ENCODE assay signal across 8 cellular contexts in genomic region chr9:137534256-137535119, GRCh38. TPM values are rescaled to one million over a fixed set of nuclear protein-coding genes. Genes with fewer than 3 reads are reported as not detected.
DNase-seq lines count a peak whose midpoint lies in the region; ATAC-seq and TF ChIP-seq lines count a peak whose summit lies in the region.

No MANE protein-coding gene starts in this region.

- peak; percentile 79 for TF ChIP-seq CTCF in AG04450 (IDR thresholded peaks at IDR 0.05; ENCODE audit: low read depth, low read length)
- TF ChIP-seq CTCF in GM06990 (IDR thresholded peaks at IDR 0.05; ENCODE audit: insufficient read depth, low read length, poor library complexity, severe bottlenecking) = peak; percentile 73
- TF ChIP-seq CTCF in lower leg skin (IDR thresholded peaks at IDR 0.05) = no peak

- CTCF ChIA-PET in AG04450 (lab: Charles Lee) = interaction anchor here (0.6 to 1.5 kb wide), 10 partner anchors 11 to 112 kb away, joined by 3 to 12 read pairs (median 4); partner anchors contain the start of genes DPH7, EXD3, NOXA1 and PNPLA7
- CTCF ChIA-PET in naive thymus-derived CD4-positive, alpha-beta T cell (lab: Charles Lee) = interaction anchor here (0.6 to 1.4 kb wide), 5 partner anchors 10 to 138 kb away, joined by 3 to 12 read pairs (median 3); partner anchors contain the start of genes EXD3 and NOXA1

- 41 to 53% methylated on average over 17 to 19 of the region's 19 CpGs for WGBS in lower leg skin, 2 donors

- H3K36me3 Mint-ChIP-seq in T-helper 17 cell (ENCODE audit: low read depth) = no peaks in the 10 kb centered on the region
- peaks cover 0 to 17% (median 9%) of the 10 kb centered on the region in 5 donors for H3K36me3 Mint-ChIP-seq in naive thymus-derived CD4-positive, alpha-beta T cell

- no peak overlapping the region for H3K27ac ChIP-seq in AG04450 (ENCODE audit: low read depth, low read length)
- H3K27ac ChIP-seq in naive thymus-derived CD4-positive, alpha-beta T cell (ENCODE audit: low read depth, low read length) = no peak overlapping the region

- no peak overlapping the region for H3K4me3 ChIP-seq in AG04450 (ENCODE audit: low read depth, low read length)
- no peak overlapping the region for H3K4me3 ChIP-seq in GM06990 (replicated peaks; ENCODE audit: low read depth, low read length)
- H3K4me3 ChIP-seq in naive thymus-derived CD4-positive, alpha-beta T cell (ENCODE audit: low read length) = no peak overlapping the region
- H3K4me3 ChIP-seq in lower leg skin (ENCODE audit: low read depth, poor library complexity, severe bottlenecking) = no peak overlapping the region

- peak overlapping the region; percentile 86 for H3K27ac Mint-ChIP-seq in T-helper 17 cell
- H3K27ac Mint-ChIP-seq in naive thymus-derived CD4-positive, alpha-beta T cell = peak overlapping the region in 6 of 9 donors; percentile 21 to 86 (median 46)

- no peaks in the 10 kb centered on the region for H3K36me3 ChIP-seq in GM06990 (ENCODE audit: control insufficient read depth, insufficient read depth, low read length)
- H3K36me3 ChIP-seq in naive thymus-derived CD4-positive, alpha-beta T cell (ENCODE audit: control insufficient read depth in 2 of 3, insufficient read depth in 3 of 3, low read length in 3 of 3) = no peaks in the 10 kb centered on the region

- H3K4me1 ChIP-seq in naive thymus-derived CD4-positive, alpha-beta T cell (ENCODE audit: control insufficient read depth in 2 of 2, insufficient read depth in 2 of 2, low read length in 2 of 2) = peaks cover 11 to 28% of the 10 kb centered on the region in 2 donors

- peaks cover 16% of the 10 kb centered on the region for H3K4me1 Mint-ChIP-seq in T-helper 17 cell
- H3K4me1 Mint-ChIP-seq in naive thymus-derived CD4-positive, alpha-beta T cell = peaks cover 16 to 39% (median 29%) of the 10 kb centered on the region in 7 donors

- H3K9me3 Mint-ChIP-seq in naive thymus-derived CD4-positive, alpha-beta T cell = peaks cover 0 to 12% (median 0%) of the 10 kb centered on the region in 11 donors

- DNase-seq in AG04450 (ENCODE audit: low read depth, low spot score) (no peak), GM06990 (ENCODE audit: extremely low read depth, insufficient read length) (no peak), NCI-H2081 (lab: John Stamatoyannopoulos, UW) (peak; percentile 46 to 85), T-helper 17 cell (no peak), erythroblast (lab: John Stamatoyannopoulos, UW) (peak; percentile 63 to 73), putamen (ENCODE audit: low spot score) (no peak), lower leg skin (ENCODE audit: low spot score in 2 of 2) (no peak)
- peak in 5 of 9 donors; percentile 15 to 38 (median 33) for DNase-seq in naive thymus-derived CD4-positive, alpha-beta T cell

- ATAC-seq in T-helper 17 cell = peak; percentile 72
- ATAC-seq in naive thymus-derived CD4-positive, alpha-beta T cell = peak; percentile 64

- no peak overlapping the region for H3K4me3 Mint-ChIP-seq in T-helper 17 cell
- H3K4me3 Mint-ChIP-seq in naive thymus-derived CD4-positive, alpha-beta T cell = peak overlapping the region in 5 of 10 donors; percentile 5 to 41 (median 11)

- intact Hi-C loops in naive thymus-derived CD4-positive, alpha-beta T cell (cut with micrococcal nuclease) = loop anchor here (1.0 to 10.0 kb wide), 2 partner anchors 44 to 230 kb away; partner anchors contain the start of genes DPH7 (in 1 of the 2) and NRARP (in 1 of the 2)
- intact Hi-C loops in lower leg skin (cut with DNase I; ENCODE audit: low total_unique reads) = no loop called here

- no peaks in the 10 kb centered on the region for H3K27me3 ChIP-seq in AG04450 (ENCODE audit: control insufficient read depth, insufficient read depth, low read length)
- H3K27me3 ChIP-seq in GM06990 (replicated peaks; ENCODE audit: control insufficient read depth, insufficient read depth, low read length) = no peaks in the 10 kb centered on the region
- no peaks in the 10 kb centered on the region for H3K27me3 ChIP-seq in naive thymus-derived CD4-positive, alpha-beta T cell (ENCODE audit: control insufficient read depth in 2 of 2, insufficient read depth in 2 of 2, low read length in 2 of 2)

- TF ChIP-seq POLR2A in erythroblast (IDR thresholded peaks at IDR 0.05; ENCODE audit: low read length) (no peak), lower leg skin (IDR thresholded peaks at IDR 0.05) (no peak)

- no peaks in the 10 kb centered on the region for H3K27me3 Mint-ChIP-seq in T-helper 17 cell
- no peaks in the 10 kb centered on the region for H3K27me3 Mint-ChIP-seq in naive thymus-derived CD4-positive, alpha-beta T cell

- POLR2A ChIA-PET in AG04450 (lab: Yijun Ruan, JAX) = interaction anchor here (0.6 kb wide), 1 partner anchor 17 kb away, joined by 7 read pairs; the partner anchor contains the start of gene MRPL41
- POLR2A ChIA-PET in naive thymus-derived CD4-positive, alpha-beta T cell (lab: Charles Lee) = interaction anchor here (0.6 to 1.1 kb wide), 4 partner anchors 16 to 112 kb away, joined by 3 to 6 read pairs (median 4); partner anchors contain the start of genes EXD3, MRPL41, NOXA1 and PNPLA7

- no peaks in the 10 kb centered on the region; the same call in 1 of the 2 replicates for H3K9me3 ChIP-seq in AG04450 (ENCODE audit: control insufficient read depth, insufficient read depth, low read length)
- no peaks in the 10 kb centered on the region for H3K9me3 ChIP-seq in T-helper 17 cell (ENCODE audit: control insufficient read depth, low read length, poor library complexity, severe bottlenecking)
- H3K9me3 ChIP-seq in naive thymus-derived CD4-positive, alpha-beta T cell (ENCODE audit: control insufficient read depth in 2 of 3, low read length in 3 of 3) = peaks cover 0 to 8% (median 0%) of the 10 kb centered on the region in 3 experiments

RNA-seq across cellular contexts. Expression of gene PNPLA7, which starts 15.7 kb away (rescaled TPM):
- 0.26 and 0.42 TPM in 2 replicates for polyA plus RNA-seq in AG04450 (2011; rRNA removed)
- 0.30 and 0.37 TPM in 2 replicates for polyA minus RNA-seq in AG04450 (2011; rRNA and poly(A)+ RNA removed)
- total RNA-seq in T-helper 17 cell (1 to 10 TPM; 7.3 to 7.5 TPM), lower leg skin (10 to 100 TPM; 24.1 to 44.3 (median 28.2) TPM)
- total RNA-seq in naive thymus-derived CD4-positive, alpha-beta T cell = 10 to 100 TPM in 3 of 5 experiments, 1 to 10 TPM in 2; 4.9 to 28.9 (median 16.2) TPM
- 1 to 10 TPM; 2.7 TPM for polyA plus RNA-seq in naive thymus-derived CD4-positive, alpha-beta T cell

RNA-seq across cellular contexts. Expression of gene MRPL41, which starts 17.2 kb away (rescaled TPM):
- polyA plus RNA-seq in AG04450 (2011; rRNA removed) = 12.3 and 15.6 TPM in 2 replicates
- 2.8 and 4.4 TPM in 2 replicates for polyA minus RNA-seq in AG04450 (2011; rRNA and poly(A)+ RNA removed)
- total RNA-seq in T-helper 17 cell = 10 to 100 TPM; 52.6 to 78.8 TPM
- 100 to 1,000 TPM in 1 of 5 experiments, 10 to 100 TPM in 4; 41.1 to 102 (median 53.9) TPM for total RNA-seq in naive thymus-derived CD4-positive, alpha-beta T cell
- 10 to 100 TPM; 36.3 to 41.1 TPM for polyA plus RNA-seq in naive thymus-derived CD4-positive, alpha-beta T cell
- 10 to 100 TPM; 54.6 to 61.8 (median 58.5) TPM for total RNA-seq in lower leg skin

RNA-seq across cellular contexts. Expression of gene DPH7, which starts 44.2 kb away (rescaled TPM):
- 19.5 and 21.9 TPM in 2 replicates for polyA plus RNA-seq in AG04450 (2011; rRNA removed)
- polyA minus RNA-seq in AG04450 (2011; rRNA and poly(A)+ RNA removed) = 14.7 and 19.8 TPM in 2 replicates
- total RNA-seq in T-helper 17 cell (10 to 100 TPM; 46.1 to 52.0 TPM), lower leg skin (10 to 100 TPM; 27.5 to 46.0 (median 34.7) TPM)
- 10 to 100 TPM; 43.4 to 77.5 (median 49.9) TPM for total RNA-seq in naive thymus-derived CD4-positive, alpha-beta T cell
- 10 to 100 TPM; 29.7 to 45.3 TPM for polyA plus RNA-seq in naive thymus-derived CD4-positive, alpha-beta T cell

RNA-seq across cellular contexts. Expression of gene ZMYND19, which starts 55.8 kb away (rescaled TPM):
- 11.4 and 11.6 TPM in 2 replicates for polyA plus RNA-seq in AG04450 (2011; rRNA removed)
- polyA minus RNA-seq in AG04450 (2011; rRNA and poly(A)+ RNA removed) = 6.5 and 10.5 TPM in 2 replicates
- total RNA-seq in T-helper 17 cell = 10 to 100 TPM; 12.1 to 18.2 TPM
- total RNA-seq in naive thymus-derived CD4-positive, alpha-beta T cell = 10 to 100 TPM; 13.3 to 32.4 (median 26.6) TPM
- 1 to 10 TPM; 4.5 to 9.8 TPM for polyA plus RNA-seq in naive thymus-derived CD4-positive, alpha-beta T cell
- total RNA-seq in lower leg skin = 10 to 100 TPM; 26.1 to 40.5 (median 38.1) TPM

Comparison
In these comparisons a context has a peak if more than half of its experiments do, and no peak if none do; other contexts are left out.
1. DNase-seq: peak in NCI-H2081 (2 of 2), erythroblast (2 of 2) and naive thymus-derived CD4-positive, alpha-beta T cell (5 of 9); none in AG04450 (single experiment), GM06990 (single experiment), T-helper 17 cell (0 of 3), putamen (single experiment) and lower leg skin (0 of 2).
2. CTCF ChIP-seq: peak in AG04450 (single experiment) and GM06990 (single experiment); none in lower leg skin (0 of 3).